Comparison of ENCODE assay signal across 1 cellular context in genomic region chr2:120228503-120228902, GRCh38.
TF ChIP-seq lines count a peak whose summit lies in the region.

No MANE protein-coding gene starts in this region.

TF ChIP-seq in WTC11, 78 proteins besides CTCF, POLR2A, EP300 and RAD21 (continued from another document):
- no peak for TF ChIP-seq ATF2 (CRISPR knock-in tag; IDR thresholded peaks at IDR 0.05; ENCODE audit: borderline replicate concordance, low read depth)
- no peak for TF ChIP-seq PRRX2 (CRISPR knock-in tag; IDR thresholded peaks at IDR 0.05)
- TF ChIP-seq MYBL2 (CRISPR knock-in tag; IDR thresholded peaks at IDR 0.05) = no peak
- no peak for TF ChIP-seq ZNF416 (CRISPR knock-in tag; IDR thresholded peaks at IDR 0.05)
- no peak for TF ChIP-seq CDX4 (CRISPR knock-in tag; IDR thresholded peaks at IDR 0.05; ENCODE audit: borderline replicate concordance)
- TF ChIP-seq RORB (CRISPR knock-in tag; IDR thresholded peaks at IDR 0.05) = no peak
- no peak for TF ChIP-seq SMAD3 (CRISPR knock-in tag; IDR thresholded peaks at IDR 0.05; ENCODE audit: borderline replicate concordance)
- no peak for TF ChIP-seq TP53 (CRISPR knock-in tag; IDR thresholded peaks at IDR 0.05)
- no peak for TF ChIP-seq USF2 (CRISPR knock-in tag; IDR thresholded peaks at IDR 0.05)
- no peak for TF ChIP-seq ZNF671 (CRISPR knock-in tag; IDR thresholded peaks at IDR 0.05)
- no peak for TF ChIP-seq ZNF138 (CRISPR knock-in tag; conservative IDR thresholded peaks at IDR 0.05)
